ENCODE assay signal across 17 cellular contexts in genomic region chr22:27385261-27385998, GRCh38.
"Had no signal": no experiment of that assay in that cellular context is flagged by ENCODE, and none has a peak within 500 bp of the region (broad histone marks: within the 10 kb centered on the region; RNA-seq: fewer than 3 reads in every experiment).

No MANE protein-coding gene starts in this region.

- H3K9me3 ChIP-seq: heart right ventricle, upper lobe of left lung had no signal

- H3K27ac ChIP-seq: cardiac muscle cell, heart right ventricle, upper lobe of left lung, WERI-Rb-1 had no signal

- H3K36me3 Mint-ChIP-seq: activated naive CD8-positive, alpha-beta T cell; immature natural killer cell; memory B cell; naive thymus-derived CD8-positive, alpha-beta T cell had no signal

- H3K4me1 ChIP-seq: heart right ventricle, upper lobe of left lung had no signal

- H3K27ac Mint-ChIP-seq: activated naive CD8-positive, alpha-beta T cell; immature natural killer cell; memory B cell; stimulated activated naive CD8-positive, alpha-beta T cell treated with anti-CD3 and anti-CD28 coated beads, Interleukin-15, Interleukin-2, amounts not matched to agents 100 ng/mL and 50 ng/mL, for 24 hours; T-helper 17 cell had no signal

- H3K4me3 ChIP-seq: cardiac muscle cell, heart right ventricle, upper lobe of left lung had no signal

- H3K36me3 ChIP-seq: cardiac muscle cell, heart right ventricle, upper lobe of left lung, WERI-Rb-1 had no signal

- DNase-seq: activated CD4-positive, alpha-beta T cell treated with anti-CD3 and anti-CD28 coated beads, Interleukin-2, amount 50 U/mL, for 4 hours; activated gamma-delta T cell treated with Interleukin-2 at 50 U/mL for 16 hours; amniotic stem cell; erythroblast; heart right ventricle; immature natural killer cell; naive thymus-derived CD8-positive, alpha-beta T cell; nucleus accumbens; retina; stimulated activated CD4-positive, alpha-beta T cell treated with anti-CD3 and anti-CD28 coated beads, Interleukin-2, amount 100 ng/mL, for 24 hours; T-helper 17 cell; upper lobe of left lung; WERI-Rb-1 had no signal

- H3K4me1 Mint-ChIP-seq: immature natural killer cell; naive thymus-derived CD8-positive, alpha-beta T cell; T-helper 17 cell had no signal

- H3K27me3 ChIP-seq: cardiac muscle cell, upper lobe of left lung had no signal

- H3K4me3 Mint-ChIP-seq: activated naive CD8-positive, alpha-beta T cell; immature natural killer cell; memory B cell; naive thymus-derived CD8-positive, alpha-beta T cell; stimulated activated naive CD8-positive, alpha-beta T cell treated with anti-CD3 and anti-CD28 coated beads, Interleukin-15, Interleukin-2, amounts not matched to agents 100 ng/mL and 50 ng/mL, for 24 hours; T-helper 17 cell had no signal

- H3K9me3 Mint-ChIP-seq: immature natural killer cell; memory B cell; naive thymus-derived CD8-positive, alpha-beta T cell; stimulated activated naive CD8-positive, alpha-beta T cell treated with anti-CD3 and anti-CD28 coated beads, Interleukin-15, Interleukin-2, amounts not matched to agents 100 ng/mL and 50 ng/mL, for 24 hours had no signal
